ENCODE assay signal across 19 cellular contexts in genomic region chr20:63731410-63731809, GRCh38. TPM values are rescaled to one million over a fixed set of nuclear protein-coding genes. Genes with fewer than 3 reads are reported as not detected.
"Had no signal": no experiment of that assay in that cellular context is flagged by ENCODE, and none has a peak within 500 bp of the region (broad histone marks: within the 10 kb centered on the region; RNA-seq: fewer than 3 reads in every experiment).

No MANE protein-coding gene starts in this region.

- H3K27ac Mint-ChIP-seq: activated CD4-positive, alpha-beta memory T cell treated with anti-CD3 and anti-CD28 coated beads for 36 hours; activated naive CD4-positive, alpha-beta T cell treated with anti-CD3 and anti-CD28 coated beads, Interleukin-2, amount 50 U/mL, for 72 hours; endodermal cell; immature natural killer cell; nephron; progenitor cell of endocrine pancreas had no signal

- H3K27me3 Mint-ChIP-seq: activated CD4-positive, alpha-beta memory T cell treated with anti-CD3 and anti-CD28 coated beads for 36 hours had no signal

- H3K4me1 ChIP-seq: gastrocnemius medialis, right atrium auricular region had no signal

- H3K9me3 Mint-ChIP-seq: activated naive CD4-positive, alpha-beta T cell treated with anti-CD3 and anti-CD28 coated beads, Interleukin-2, amount 50 U/mL, for 72 hours; activated T-cell treated with anti-CD3 and anti-CD28 coated beads, Interleukin-2, amount 50 U/mL, for 4 hours; endodermal cell; immature natural killer cell had no signal

- H3K27me3 ChIP-seq: cardiac muscle cell, dorsolateral prefrontal cortex, gastrocnemius medialis, heart left ventricle, right atrium auricular region, tibial nerve, vagina had no signal

- DNase-seq: activated CD4-positive, alpha-beta T cell treated with anti-CD3 and anti-CD28 coated beads for 1 hour; activated gamma-delta T cell; activated T-cell treated with anti-CD3 and anti-CD28 coated beads, Interleukin-2, amount 50 U/mL, for 4 hours; dorsolateral prefrontal cortex; endodermal cell; gastrocnemius medialis; heart left ventricle; mesendoderm; occipital lobe had no signal

- H3K9me3 ChIP-seq: gastrocnemius medialis, heart left ventricle, right atrium auricular region, vagina had no signal

- ATAC-seq: gastrocnemius medialis, heart left ventricle had no signal

- H3K4me3 ChIP-seq: cardiac muscle cell, dorsolateral prefrontal cortex, gastrocnemius medialis, heart left ventricle, right atrium auricular region, skin epidermis, tibial nerve, vagina had no signal

- H3K4me3 Mint-ChIP-seq: activated CD4-positive, alpha-beta memory T cell treated with anti-CD3 and anti-CD28 coated beads for 36 hours; activated T-cell treated with anti-CD3 and anti-CD28 coated beads, Interleukin-2, amount 50 U/mL, for 4 hours; endodermal cell; immature natural killer cell; nephron had no signal

- H3K4me1 Mint-ChIP-seq: endodermal cell had no signal

- H3K27ac ChIP-seq: cardiac muscle cell, dorsolateral prefrontal cortex, gastrocnemius medialis, heart left ventricle, right atrium auricular region, tibial nerve, vagina had no signal

RNA-seq across cellular contexts. Expression of gene TNFRSF6B, which starts 35.0 kb away (rescaled TPM):
- total RNA-seq: activated CD4-positive, alpha-beta memory T cell treated with anti-CD3 and anti-CD28 coated beads for 36 hours; activated naive CD4-positive, alpha-beta T cell treated with anti-CD3 and anti-CD28 coated beads, Interleukin-2, amount 50 U/mL, for 72 hours; endodermal cell; occipital lobe; progenitor cell of endocrine pancreas had no signal
- polyA plus RNA-seq: immature natural killer cell had no signal
